Comparison of ENCODE assay signal across 1 cellular context in the genomic region with DNA sequence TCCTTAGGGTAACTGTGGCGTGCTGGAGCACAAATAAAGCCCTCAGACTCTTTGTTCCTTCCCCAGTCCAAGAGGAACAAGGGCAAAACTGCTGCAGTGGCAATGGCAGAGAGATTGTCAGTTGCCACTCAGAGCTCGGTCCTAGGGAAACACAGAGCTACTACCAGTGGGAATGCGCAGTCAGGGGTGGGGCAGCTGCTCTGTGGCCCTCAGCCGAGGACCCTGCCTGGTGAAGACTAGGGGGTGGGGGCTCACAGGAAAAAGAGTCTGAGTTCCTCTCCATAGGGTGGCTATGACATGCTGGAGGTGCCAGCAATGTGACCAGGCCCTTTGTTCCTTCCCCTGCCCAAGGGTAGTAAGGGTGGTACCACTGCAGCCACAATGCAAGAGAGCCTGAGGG.
TF ChIP-seq lines count a peak whose summit lies in the region.

No MANE protein-coding gene starts in this region.

TF ChIP-seq in IMR-90, 13 proteins besides CTCF, POLR2A, EP300 and RAD21 (continued from another document):
- TF ChIP-seq, protein P1, sequence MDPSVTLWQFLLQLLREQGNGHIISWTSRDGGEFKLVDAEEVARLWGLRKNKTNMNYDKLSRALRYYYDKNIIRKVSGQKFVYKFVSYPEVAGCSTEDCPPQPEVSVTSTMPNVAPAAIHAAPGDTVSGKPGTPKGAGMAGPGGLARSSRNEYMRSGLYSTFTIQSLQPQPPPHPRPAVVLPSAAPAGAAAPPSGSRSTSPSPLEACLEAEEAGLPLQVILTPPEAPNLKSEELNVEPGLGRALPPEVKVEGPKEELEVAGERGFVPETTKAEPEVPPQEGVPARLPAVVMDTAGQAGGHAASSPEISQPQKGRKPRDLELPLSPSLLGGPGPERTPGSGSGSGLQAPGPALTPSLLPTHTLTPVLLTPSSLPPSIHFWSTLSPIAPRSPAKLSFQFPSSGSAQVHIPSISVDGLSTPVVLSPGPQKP (IDR thresholded peaks at IDR 0.05; ENCODE audit: borderline replicate concordance, low read depth, low read length): no peak
- TF ChIP-seq MAFK (IDR thresholded peaks at IDR 0.05; ENCODE audit: low read depth, low read length) (no peak), MXI1 (IDR thresholded peaks at IDR 0.05; ENCODE audit: borderline replicate concordance, low read depth, low read length) (no peak), NFE2L2 (IDR thresholded peaks at IDR 0.05; ENCODE audit: low read depth, low read length) (no peak), FOS (IDR thresholded peaks at IDR 0.05; ENCODE audit: low read depth, low read length) (no peak), CEBPB (IDR thresholded peaks at IDR 0.05; ENCODE audit: low read depth, low read length) (no peak), RFX5 (IDR thresholded peaks at IDR 0.05; ENCODE audit: low read depth, low read length) (no peak)
TF ChIP-seq in IMR-90: peak in this region for 0.
